In the genomic region with DNA sequence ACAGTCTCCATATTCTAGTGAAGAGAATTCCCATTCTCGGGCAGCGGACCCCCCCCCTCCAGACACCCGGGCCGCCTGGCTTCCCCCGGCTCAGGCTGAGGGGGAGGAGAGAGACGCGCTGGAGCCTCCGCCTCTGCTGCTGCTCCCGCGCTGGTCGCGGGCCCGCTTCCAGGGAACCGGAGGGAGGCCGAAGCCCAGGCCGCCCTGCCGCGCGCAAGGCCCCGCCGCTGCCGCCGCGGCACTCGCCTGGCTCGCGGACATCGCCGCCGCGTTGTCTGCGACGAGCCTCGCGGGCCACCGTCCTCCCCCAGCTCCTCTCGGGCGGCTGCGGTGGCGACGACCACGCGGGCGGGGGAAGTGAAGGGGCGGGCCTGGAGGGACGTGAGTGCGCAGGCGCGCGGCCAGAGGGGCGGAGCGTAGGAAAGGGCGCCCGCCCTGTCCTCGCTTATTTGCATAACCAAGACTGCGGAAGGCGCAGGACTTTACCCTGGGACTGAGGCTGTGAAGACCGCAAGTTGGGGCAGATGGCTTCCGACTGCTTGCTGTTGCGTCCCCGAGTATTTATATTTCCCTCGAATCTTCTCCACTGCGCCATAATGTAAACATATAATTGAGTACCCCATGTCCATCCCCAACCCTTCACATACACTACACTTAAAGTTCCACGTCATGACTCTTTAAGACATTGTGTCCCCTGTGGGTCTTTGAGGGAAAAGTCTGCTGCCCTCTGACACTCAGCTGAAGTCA, we compare ENCODE assay signal across 8 cellular contexts.
DNase-seq lines count a peak whose midpoint lies in the region; ATAC-seq and FAIRE-seq lines count a peak whose summit lies in the region.

ARL5A (minus strand) TSS at position 279 of the 747 bp plus-strand sequence; CDS start at position 34, 245 bp downstream.

- DNase-seq in AG08396 (ENCODE audit: low spot score): peak; percentile 99
- peak; percentile 82 for DNase-seq in NCI-H345 treated with DMSO at 0.1 percent for 48 hours (lab: John Stamatoyannopoulos, UW; ENCODE audit: unreplicated experiment)
- peak; percentile 84 to 90 (median 88) for DNase-seq in activated CD4-positive, CD25-positive, alpha-beta regulatory T cell (lab: John Stamatoyannopoulos, UW)
- peak; percentile 95 for DNase-seq in central memory CD4-positive, alpha-beta T cell
- DNase-seq in stimulated activated CD4-positive, alpha-beta T cell treated with anti-CD3 and anti-CD28 coated beads, Interleukin-12 subunit alpha, Interleukin-12 subunit beta, amount 100 ng/mL, for 4 hours: peak; percentile 92

- peak; percentile 41 for FAIRE-seq in islet of Langerhans (lab: Jason Lieb, UNC)

- ATAC-seq in GM19023 (IDR thresholded peaks at IDR 0.05; ENCODE audit: unreplicated experiment) (peak; percentile 95), HG03280 (IDR thresholded peaks at IDR 0.05; ENCODE audit: unreplicated experiment) (peak; percentile 95)

Comparison
In these comparisons a context has a peak if more than half of its experiments do, and no peak if none do; other contexts are left out.
1. Peak in every context shown above with its lines: DNase-seq and ATAC-seq.